1 cellular context compared by ENCODE assay signal in genomic region chr12:52800259-52800917, GRCh38.
TF ChIP-seq lines count a peak whose summit lies in the region.

No MANE protein-coding gene starts in this region.

TF ChIP-seq in A549, 52 proteins besides CTCF, POLR2A, EP300 and RAD21 (continued from another document):
- TF ChIP-seq SREBF2 (IDR thresholded peaks at IDR 0.05) (no peak), RARB (CRISPR knock-in tag; IDR thresholded peaks at IDR 0.05) (no peak), JUNB (IDR thresholded peaks at IDR 0.05) (no peak), KDM5A (IDR thresholded peaks at IDR 0.05) (no peak), TFCP2L1 (CRISPR knock-in tag; IDR thresholded peaks at IDR 0.05) (no peak), SMC3 (IDR thresholded peaks at IDR 0.05) (no peak; the same call in 2 of the 3 replicates), FOXS1 (CRISPR knock-in tag; IDR thresholded peaks at IDR 0.05) (no peak), CEBPB (IDR thresholded peaks at IDR 0.05) (peak in 1 of 2 experiments; percentile 66; a peak in 2 of 4 replicates), ZFP36 (IDR thresholded peaks at IDR 0.05; ENCODE audit: borderline replicate concordance, partially characterized antibody) (no peak), CBX2 (IDR thresholded peaks at IDR 0.05; ENCODE audit: borderline replicate concordance, low read depth) (no peak), JUN (IDR thresholded peaks at IDR 0.05) (no peak), CHD2 (IDR thresholded peaks at IDR 0.05; ENCODE audit: low read length, partially characterized antibody) (no peak), ZC3H11A (IDR thresholded peaks at IDR 0.05) (no peak), ZSCAN20 (CRISPR knock-in tag; IDR thresholded peaks at IDR 0.05) (peak; percentile 79), FOSB (CRISPR knock-in tag; IDR thresholded peaks at IDR 0.05) (0 out of 2 replicates have a peak, but pooled peaks have one; percentile 17), PHF8 (IDR thresholded peaks at IDR 0.05; ENCODE audit: borderline replicate concordance, low read depth) (no peak), BHLHE40 (IDR thresholded peaks at IDR 0.05; ENCODE audit: low read depth, low read length) (no peak), ZNF302 (CRISPR knock-in tag; IDR thresholded peaks at IDR 0.05) (0 out of 2 replicates have a peak, but pooled peaks have one; percentile 4)
